8 cellular contexts compared by ENCODE assay signal in genomic region chr10:73886085-73886529, GRCh38. TPM values are rescaled to one million over a fixed set of nuclear protein-coding genes. Genes with fewer than 3 reads are reported as not detected.
DNase-seq lines count a peak whose midpoint lies in the region; ATAC-seq and TF ChIP-seq lines count a peak whose summit lies in the region.

No MANE protein-coding gene starts in this region.

- intact Hi-C loops in Panc1 (cut with micrococcal nuclease; ENCODE audit: unreplicated experiment): loop anchor here (1.0 to 2.0 kb wide), 2 partner anchors 54 to 195 kb away; no protein-coding TSS in a partner anchor
- intact Hi-C loops in activated T-helper 2 cell treated with anti-CD3 and anti-CD28 coated beads, Interferon-gamma antibody, Interleukin-2, Interleukin-4, amounts not matched to agents 10 μg/mL and 5 μg/mL and 100 μg/mL, durations not matched to agents 14 hours and 24 hours and 36 hours (cut with micrococcal nuclease): loop anchor here (1.0 to 5.0 kb wide), 4 partner anchors 36 to 195 kb away; no protein-coding TSS in a partner anchor

- peaks cover 8% of the 10 kb centered on the region for H3K4me1 Mint-ChIP-seq in activated T-helper 2 cell treated with anti-CD3 and anti-CD28 coated beads, Interferon-gamma antibody, Interleukin-2, Interleukin-4, amounts not matched to agents 10 μg/mL and 5 μg/mL and 100 μg/mL, durations not matched to agents 14 hours and 24 hours and 36 hours (ENCODE audit: low read depth)

- H3K27ac Mint-ChIP-seq in activated T-helper 2 cell treated with anti-CD3 and anti-CD28 coated beads, Interferon-gamma antibody, Interleukin-2, Interleukin-4, amounts not matched to agents 10 μg/mL and 5 μg/mL and 100 μg/mL, durations not matched to agents 14 hours and 24 hours and 36 hours: no peak overlapping the region

- no TSS peak for BruUV-seq in Panc1 (replicated peaks; lab: Mats Ljungman, UMichigan)

- H3K9me3 Mint-ChIP-seq in activated T-helper 2 cell treated with anti-CD3 and anti-CD28 coated beads, Interferon-gamma antibody, Interleukin-2, Interleukin-4, amounts not matched to agents 10 μg/mL and 5 μg/mL and 100 μg/mL, durations not matched to agents 14 hours and 24 hours and 36 hours: no peaks in the 10 kb centered on the region

- DNase-seq in AG04449 (ENCODE audit: low read depth, low spot score) (no peak), Panc1 (ENCODE audit: low read depth, low spot score) (peak; percentile 72), fibroblast of the aortic adventitia (ENCODE audit: low read depth) (peak; percentile 88), non-pigmented ciliary epithelial cell (ENCODE audit: low read depth) (peak; percentile 49)
- DNase-seq in activated T-helper 2 cell treated with anti-CD3 and anti-CD28 coated beads, Interferon-gamma antibody, Interleukin-2, Interleukin-4, amounts not matched to agents 10 μg/mL and 5 μg/mL and 100 μg/mL, durations not matched to agents 14 hours and 24 hours and 36 hours (ENCODE audit: low spot score): peak; percentile 56

- POLR2A ChIA-PET in AG04449 (lab: Yijun Ruan, JAX): interaction anchor here (0.6 to 5.7 kb wide), 5 partner anchors 13 to 232 kb away, joined by 3 to 58 read pairs (median 31); partner anchors contain the start of gene VCL
- POLR2A ChIA-PET in Panc1 (lab: Charles Lee): interaction anchor here (0.7 to 1.2 kb wide), 3 partner anchors 25 to 111 kb away, joined by 3 read pairs; partner anchors contain the start of gene PLAU

- no peaks in the 10 kb centered on the region for H3K36me3 ChIP-seq in Panc1 (ENCODE audit: control insufficient read depth, insufficient read depth, low read length)

- H3K4me1 ChIP-seq in Panc1 (ENCODE audit: control insufficient read depth, insufficient read depth, low read length): peaks cover 32% of the 10 kb centered on the region

- H3K27me3 Mint-ChIP-seq in activated T-helper 2 cell treated with anti-CD3 and anti-CD28 coated beads, Interferon-gamma antibody, Interleukin-2, Interleukin-4, amounts not matched to agents 10 μg/mL and 5 μg/mL and 100 μg/mL, durations not matched to agents 14 hours and 24 hours and 36 hours (ENCODE audit: low read depth): no peaks in the 10 kb centered on the region

- CTCF ChIA-PET in AG04449 (lab: Yijun Ruan, JAX): interaction anchor here (0.6 to 24.3 kb wide), 57 partner anchors 7 to 365 kb away, joined by 3 to 806 read pairs (median 5); partner anchors contain the start of genes PLAU and VCL
- CTCF ChIA-PET in Panc1 (lab: Charles Lee): interaction anchor here (0.6 to 5.2 kb wide), 15 partner anchors 11 to 204 kb away, joined by 3 to 50 read pairs (median 6); no protein-coding TSS in a partner anchor

- in situ Hi-C loops in Panc1 (cut with HindIII; ENCODE audit: low pct_unique_long_range_greater_than_20kb, low sequenced_read_pairs): no loop called here

- H3K4me3 Mint-ChIP-seq in activated T-helper 2 cell treated with anti-CD3 and anti-CD28 coated beads, Interferon-gamma antibody, Interleukin-2, Interleukin-4, amounts not matched to agents 10 μg/mL and 5 μg/mL and 100 μg/mL, durations not matched to agents 14 hours and 24 hours and 36 hours (ENCODE audit: low read depth): no peak overlapping the region

- TF ChIP-seq CTCF in AG04449 (IDR thresholded peaks at IDR 0.05; ENCODE audit: insufficient read depth, low read length, missing control alignments): peak; percentile 89
- peak; percentile 92 for TF ChIP-seq CTCF in Panc1 (IDR thresholded peaks at IDR 0.05)
- peak; percentile 82 for TF ChIP-seq CTCF in fibroblast of the aortic adventitia (IDR thresholded peaks at IDR 0.05; ENCODE audit: insufficient read depth, low read length)

- H3K4me3 ChIP-seq in AG04449 (ENCODE audit: low read depth, low read length) (no peak overlapping the region), Panc1 (ENCODE audit: low read depth in 2 of 2, low read length in 2 of 2) (no peak overlapping the region), fibroblast of the aortic adventitia (ENCODE audit: low read depth, low read length) (no peak overlapping the region)

- ATAC-seq in GM18498 (IDR thresholded peaks at IDR 0.05; ENCODE audit: unreplicated experiment) (peak; percentile 72), HG03521 (IDR thresholded peaks at IDR 0.05; ENCODE audit: unreplicated experiment) (peak; percentile 64), Panc1 (peak; percentile 83)

- H3K27me3 ChIP-seq in Panc1 (ENCODE audit: control insufficient read depth, insufficient read depth, low read length): no peaks in the 10 kb centered on the region

- H3K36me3 Mint-ChIP-seq in activated T-helper 2 cell treated with anti-CD3 and anti-CD28 coated beads, Interferon-gamma antibody, Interleukin-2, Interleukin-4, amounts not matched to agents 10 μg/mL and 5 μg/mL and 100 μg/mL, durations not matched to agents 14 hours and 24 hours and 36 hours (ENCODE audit: low read depth): no peaks in the 10 kb centered on the region

- no peaks in the 10 kb centered on the region for H3K9me3 ChIP-seq in Panc1 (ENCODE audit: control insufficient read depth, insufficient read depth, low read depth, low read length)

- peak overlapping the region; percentile 98 for H3K27ac ChIP-seq in Panc1 (ENCODE audit: low read length)
- peak overlapping the region; percentile 10 for H3K27ac ChIP-seq in temporal lobe (ENCODE audit: low read depth, low read length)

RNA-seq across cellular contexts. Expression of gene CAMK2G, which starts 11.8 kb away (rescaled TPM):
- total RNA-seq in Panc1 (2021; ENCODE audit: unreplicated experiment): 41.4 TPM
- 37.5 TPM for polyA plus RNA-seq in Panc1 (2012; ENCODE audit: insufficient read length)
- 25.8 and 26.4 TPM in 2 replicates for total RNA-seq in activated T-helper 2 cell treated with anti-CD3 and anti-CD28 coated beads, Interferon-gamma antibody, Interleukin-2, Interleukin-4, amounts not matched to agents 10 μg/mL and 5 μg/mL and 100 μg/mL, durations not matched to agents 14 hours and 24 hours and 36 hours
- 25.8 and 31.2 TPM in 2 replicates for total RNA-seq in fibroblast of the aortic adventitia (ENCODE audit: low replicate concordance)
- total RNA-seq in temporal lobe: 53.8 TPM

RNA-seq across cellular contexts. Expression of gene PLAU, which starts 24.8 kb away (rescaled TPM):
- total RNA-seq in Panc1 (2021; ENCODE audit: unreplicated experiment) (305 TPM), fibroblast of the aortic adventitia (ENCODE audit: low replicate concordance) (21.6 and 24.9 TPM in 2 replicates), temporal lobe (0.98 TPM)
- 162 TPM for polyA plus RNA-seq in Panc1 (2012; ENCODE audit: insufficient read length)
- 1.7 and 1.8 TPM in 2 replicates for total RNA-seq in activated T-helper 2 cell treated with anti-CD3 and anti-CD28 coated beads, Interferon-gamma antibody, Interleukin-2, Interleukin-4, amounts not matched to agents 10 μg/mL and 5 μg/mL and 100 μg/mL, durations not matched to agents 14 hours and 24 hours and 36 hours

Comparison
In these comparisons a context has a peak if more than half of its experiments do, and no peak if none do; other contexts are left out.
1. RNA of gene PLAU, which starts 24.8 kb away (total RNA-seq): 305 TPM in Panc1 (single experiment); 21.6 to 24.9 TPM in fibroblast of the aortic adventitia, 1.7 to 1.8 TPM in activated T-helper 2 cell treated with anti-CD3 and anti-CD28 coated beads, Interferon-gamma antibody, Interleukin-2, Interleukin-4, amounts not matched to agents 10 μg/mL and 5 μg/mL and 100 μg/mL, durations not matched to agents 14 hours and 24 hours and 36 hours and 0.98 TPM in temporal lobe (single experiment); every median in the first group is over 10 times any median in the second.
2. Peak in every context shown above with its lines, with median percentiles within 50 percentile points of each other: CTCF ChIP-seq and ATAC-seq.